In genomic region chr1:116724765-116725375, GRCh38 we compare ENCODE assay signal across 8 cellular contexts. TPM values are rescaled to one million over a fixed set of nuclear protein-coding genes. Genes with fewer than 3 reads are reported as not detected.
DNase-seq lines count a peak whose midpoint lies in the region; ATAC-seq and TF ChIP-seq lines count a peak whose summit lies in the region.

No MANE protein-coding gene starts in this region.

- H3K4me2 ChIP-seq in mesendoderm (ENCODE audit: low read length): no peak overlapping the region

- no peak overlapping the region for H3K23ac ChIP-seq in mesendoderm (ENCODE audit: low read length)

- no peaks in the 10 kb centered on the region for H3K79me2 ChIP-seq in mesendoderm (ENCODE audit: control insufficient read depth, insufficient read depth, low read length)

- H3K36me3 Mint-ChIP-seq in chondrocyte (ENCODE audit: low read depth): no peaks in the 10 kb centered on the region

- no peaks in the 10 kb centered on the region for H3K9me3 Mint-ChIP-seq in chondrocyte (ENCODE audit: low read depth)

- no peak overlapping the region for H3K4me3 ChIP-seq in mesendoderm (ENCODE audit: low read length)

- in situ Hi-C loops in ACHN (cut with HindIII; ENCODE audit: low pct_ligation_motif_present, low pct_unique_long_range_greater_than_20kb, low sequenced_read_pairs): no loop called here

- H3K27me3 Mint-ChIP-seq in chondrocyte (ENCODE audit: low read depth): peaks cover 3% of the 10 kb centered on the region

- H4K5ac ChIP-seq in mesendoderm (ENCODE audit: low read length): no peak overlapping the region

- H3K4me1 ChIP-seq in mesendoderm (ENCODE audit: control insufficient read depth, low read depth, low read length): no peaks in the 10 kb centered on the region

- H3K27ac ChIP-seq in mesendoderm (ENCODE audit: low read depth, low read length): no peak overlapping the region

- no peak overlapping the region for H2BK15ac ChIP-seq in mesendoderm (replicated peaks; ENCODE audit: low read depth)

- WGBS in mesendoderm (ENCODE audit: extremely low coverage, insufficient coverage, low lambda C conversion rate): no CpG with 5 or more reads among the region's 7 CpGs

- DNase-seq in ACHN (peak; percentile 58), NCI-H2196 treated with DMSO at 0.1 percent for 48 hours (lab: John Stamatoyannopoulos, UW; ENCODE audit: unreplicated experiment) (peak; percentile 47), chondrocyte (ENCODE audit: low spot score) (no peak), mesendoderm (peak; percentile 62)
- peak; percentile 62 for DNase-seq in activated CD4-positive, alpha-beta T cell treated with anti-CD3 and anti-CD28 coated beads for 1 hour
- DNase-seq in stimulated activated CD8-positive, alpha-beta memory T cell treated with anti-CD3 and anti-CD28 coated beads, Interleukin-4, amount 100 ng/mL, for 24 hours (ENCODE audit: low read depth): peak; percentile 68

- H3K18ac ChIP-seq in mesendoderm (ENCODE audit: low read length): no peak overlapping the region

- no peaks in the 10 kb centered on the region for H3K79me1 ChIP-seq in mesendoderm (ENCODE audit: low read length)

- H3K27ac Mint-ChIP-seq in chondrocyte (ENCODE audit: unreplicated experiment): no peak overlapping the region

- no peak overlapping the region for H3K4me3 Mint-ChIP-seq in chondrocyte (ENCODE audit: unreplicated experiment)

- H2AK5ac ChIP-seq in mesendoderm (ENCODE audit: low read length): no peak overlapping the region

- H3K56ac ChIP-seq in mesendoderm (ENCODE audit: low read length): no peak overlapping the region

- ATAC-seq in GM18861 (IDR thresholded peaks at IDR 0.05; ENCODE audit: unreplicated experiment): peak; percentile 57
- ATAC-seq in HG02973 (IDR thresholded peaks at IDR 0.05; ENCODE audit: unreplicated experiment): no peak

- H4K8ac ChIP-seq in mesendoderm (ENCODE audit: low read depth, low read length): no peak overlapping the region

- peak; percentile 92 for TF ChIP-seq CTCF in chondrocyte (IDR thresholded peaks at IDR 0.05)

- H3K4me1 Mint-ChIP-seq in chondrocyte (ENCODE audit: low read depth): no peaks in the 10 kb centered on the region

- H3K9ac ChIP-seq in mesendoderm (ENCODE audit: low read length): no peak overlapping the region

- no peak overlapping the region for H2BK5ac ChIP-seq in mesendoderm (ENCODE audit: low read length)

- no peak overlapping the region for H2BK120ac ChIP-seq in mesendoderm (ENCODE audit: low read depth, low read length)

- no peak overlapping the region for H3K4ac ChIP-seq in mesendoderm (ENCODE audit: low read depth, low read length)

- no peaks in the 10 kb centered on the region for H3K36me3 ChIP-seq in mesendoderm (ENCODE audit: control insufficient read depth, insufficient read depth, low read length)

- H3K27me3 ChIP-seq in mesendoderm (ENCODE audit: insufficient read depth, low read length, poor library complexity): no peaks in the 10 kb centered on the region

RNA-seq across cellular contexts. Expression of gene CD2, which starts 29.4 kb away (rescaled TPM):
- total RNA-seq in chondrocyte: not detected in 3 replicates
- not detected for polyA plus RNA-seq in mesendoderm (2013, experiment 1 of 2)
- polyA plus RNA-seq in mesendoderm (2013, experiment 2 of 2): not detected

RNA-seq across cellular contexts. Expression of gene IGSF3, which starts 57.3 kb away (rescaled TPM):
- 20.5 to 32.0 TPM (median 20.7 TPM) in 3 replicates for total RNA-seq in chondrocyte
- polyA plus RNA-seq in mesendoderm (2013, experiment 1 of 2): 11.7 TPM
- 11.7 TPM for polyA plus RNA-seq in mesendoderm (2013, experiment 2 of 2)
